Comparison of ENCODE assay signal across 6 cellular contexts in the genomic region with DNA sequence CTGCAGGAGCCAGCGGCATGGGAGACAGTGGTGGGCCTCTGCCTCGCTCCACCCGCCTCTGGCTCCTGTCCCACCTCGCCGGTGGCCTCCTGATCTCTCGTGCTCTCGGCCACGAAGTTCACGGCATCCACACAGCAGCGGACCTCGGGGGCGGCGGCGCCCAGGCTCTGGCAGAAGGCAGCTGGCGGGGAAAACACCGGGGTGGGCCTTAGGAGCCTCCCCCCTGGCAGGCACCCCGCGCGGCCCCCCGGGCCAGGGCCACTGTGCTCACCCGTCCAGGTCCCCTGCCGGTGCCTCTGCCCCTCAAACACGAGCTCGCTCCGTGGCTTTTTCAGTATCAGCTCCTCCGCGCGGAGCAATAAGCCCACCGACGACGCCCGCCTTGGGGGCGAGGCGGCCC. TPM values are rescaled to one million over a fixed set of nuclear protein-coding genes. Genes with fewer than 3 reads are reported as not detected.
DNase-seq lines count a peak whose midpoint lies in the region; ATAC-seq and TF ChIP-seq lines count a peak whose summit lies in the region.

No MANE protein-coding gene starts in this region.

- no peak overlapping the region for H3K27ac Mint-ChIP-seq in activated naive CD8-positive, alpha-beta T cell treated with anti-CD3 and anti-CD28 coated beads, Interleukin-2, amount 10 ng/mL, durations not matched to agents 7 days and 5 days

- peak overlapping the region; percentile 28 to 72 for H3K9ac ChIP-seq in mucosa of rectum (ENCODE audit: low read depth in 1 of 2, low read length in 2 of 2)

- H3K4me3 ChIP-seq in GM06990 (replicated peaks; ENCODE audit: low read depth, low read length) (peak overlapping the region; percentile 63), mucosa of rectum (ENCODE audit: low read length in 2 of 2) (peak overlapping the region; percentile 69 to 80)

- TF ChIP-seq CTCF in GM06990 (IDR thresholded peaks at IDR 0.05; ENCODE audit: insufficient read depth, low read length, poor library complexity, severe bottlenecking) = no peak

- peaks cover 6% of the 10 kb centered on the region for H3K27me3 Mint-ChIP-seq in activated naive CD8-positive, alpha-beta T cell treated with anti-CD3 and anti-CD28 coated beads, Interleukin-2, amount 10 ng/mL, durations not matched to agents 7 days and 5 days

- H3K4me1 Mint-ChIP-seq in activated naive CD8-positive, alpha-beta T cell treated with anti-CD3 and anti-CD28 coated beads, Interleukin-2, amount 10 ng/mL, durations not matched to agents 7 days and 5 days = peaks cover 21% of the 10 kb centered on the region

- H3K36me3 ChIP-seq in GM06990 (ENCODE audit: control insufficient read depth, insufficient read depth, low read length) (peaks cover 15% of the 10 kb centered on the region), mucosa of rectum (ENCODE audit: control insufficient read depth in 2 of 2, insufficient read depth in 2 of 2, low read length in 2 of 2) (peaks cover 30 to 34% of the 10 kb centered on the region in 2 donors)

- peak overlapping the region; percentile 88 for H3K4me3 Mint-ChIP-seq in activated naive CD8-positive, alpha-beta T cell treated with anti-CD3 and anti-CD28 coated beads, Interleukin-2, amount 10 ng/mL, durations not matched to agents 7 days and 5 days

- POLR2A ChIA-PET in activated naive CD8-positive, alpha-beta T cell treated with anti-CD3 and anti-CD28 coated beads, Interleukin-2, amount 10 ng/mL, durations not matched to agents 7 days and 5 days (lab: Charles Lee) = interaction anchor here (0.7 to 2.2 kb wide), 10 partner anchors 8 to 344 kb away, joined by 3 to 8 read pairs (median 4); partner anchors contain the start of genes ARRB2, MYBBP1A, PFN1 and RNF167

- DNase-seq in GM06990 (ENCODE audit: extremely low read depth, insufficient read length) (no peak), HT-29 (ENCODE audit: low spot score) (no peak), GM19238 (ENCODE audit: insufficient read length, low spot score) (no peak)
- DNase-seq in activated naive CD8-positive, alpha-beta T cell treated with anti-CD3 and anti-CD28 coated beads, Interleukin-2, amount 10 ng/mL, durations not matched to agents 7 days and 5 days = no peak
- no peak for DNase-seq in stimulated activated naive CD4-positive, alpha-beta T cell (lab: John Stamatoyannopoulos, UW)

- no peaks in the 10 kb centered on the region for H3K9me3 ChIP-seq in mucosa of rectum (ENCODE audit: control insufficient read depth in 2 of 2, low read length in 2 of 2)

- peaks cover 5% of the 10 kb centered on the region for H3K36me3 Mint-ChIP-seq in activated naive CD8-positive, alpha-beta T cell treated with anti-CD3 and anti-CD28 coated beads, Interleukin-2, amount 10 ng/mL, durations not matched to agents 7 days and 5 days

- ATAC-seq in activated naive CD8-positive, alpha-beta T cell treated with anti-CD3 and anti-CD28 coated beads, Interleukin-2, amount 10 ng/mL, durations not matched to agents 7 days and 5 days (ENCODE audit: low read depth) = peak; percentile 1

- H3K27me3 ChIP-seq in GM06990 (replicated peaks; ENCODE audit: control insufficient read depth, insufficient read depth, low read length) = no peaks in the 10 kb centered on the region
- H3K27me3 ChIP-seq in mucosa of rectum (ENCODE audit: control insufficient read depth in 2 of 2, insufficient read depth in 2 of 2, low read length in 2 of 2) = peaks cover 4 to 5% of the 10 kb centered on the region in 2 donors

- no peaks in the 10 kb centered on the region for H3K9me3 Mint-ChIP-seq in activated naive CD8-positive, alpha-beta T cell treated with anti-CD3 and anti-CD28 coated beads, Interleukin-2, amount 10 ng/mL, durations not matched to agents 7 days and 5 days

- peaks cover 21 to 29% of the 10 kb centered on the region in 2 donors for H3K4me1 ChIP-seq in mucosa of rectum (ENCODE audit: control insufficient read depth in 2 of 2, insufficient read depth in 2 of 2, low read length in 2 of 2)

- H3K27ac ChIP-seq in mucosa of rectum (ENCODE audit: low read depth in 2 of 2, low read length in 2 of 2) = no peak overlapping the region

RNA-seq across cellular contexts. Expression of gene C17orf107, which starts 0.4 kb away (rescaled TPM):
- 1 to 10 TPM; 1.9 to 3.0 TPM for total RNA-seq in activated naive CD8-positive, alpha-beta T cell treated with anti-CD3 and anti-CD28 coated beads, Interleukin-2, amount 10 ng/mL, durations not matched to agents 7 days and 5 days
- total RNA-seq in HT-29 (2014; rRNA removed; shearing (Covaris generic)) = 0.97 and 1.4 TPM in 2 replicates

RNA-seq across cellular contexts. Expression of gene CHRNE, which starts 4.0 kb away (rescaled TPM):
- total RNA-seq in activated naive CD8-positive, alpha-beta T cell treated with anti-CD3 and anti-CD28 coated beads, Interleukin-2, amount 10 ng/mL, durations not matched to agents 7 days and 5 days = 1 to 10 TPM in 1 of 2 experiments, under 1 TPM in 1; 0.65 to 1.1 TPM
- total RNA-seq in HT-29 (2014; rRNA removed; shearing (Covaris generic)) = not detected in 2 replicates

RNA-seq across cellular contexts. Expression of gene GP1BA, which starts 33.1 kb away (rescaled TPM):
- not detected for total RNA-seq in activated naive CD8-positive, alpha-beta T cell treated with anti-CD3 and anti-CD28 coated beads, Interleukin-2, amount 10 ng/mL, durations not matched to agents 7 days and 5 days
- not detected in 2 replicates for total RNA-seq in HT-29 (2014; rRNA removed; shearing (Covaris generic))

RNA-seq across cellular contexts. Expression of gene SLC25A11, which starts 40.9 kb away (rescaled TPM):
- total RNA-seq in activated naive CD8-positive, alpha-beta T cell treated with anti-CD3 and anti-CD28 coated beads, Interleukin-2, amount 10 ng/mL, durations not matched to agents 7 days and 5 days = 10 to 100 TPM; 67.6 to 78.1 TPM
- total RNA-seq in HT-29 (2014; rRNA removed; shearing (Covaris generic)) = 58.8 and 83.6 TPM in 2 replicates

RNA-seq across cellular contexts. Expression of gene RNF167, which starts 41.1 kb away (rescaled TPM):
- total RNA-seq in activated naive CD8-positive, alpha-beta T cell treated with anti-CD3 and anti-CD28 coated beads, Interleukin-2, amount 10 ng/mL, durations not matched to agents 7 days and 5 days = 100 to 1,000 TPM; 202 TPM
- total RNA-seq in HT-29 (2014; rRNA removed; shearing (Covaris generic)) = 51.1 and 62.9 TPM in 2 replicates
